Comparison of ENCODE assay signal across 12 cellular contexts in the genomic region with DNA sequence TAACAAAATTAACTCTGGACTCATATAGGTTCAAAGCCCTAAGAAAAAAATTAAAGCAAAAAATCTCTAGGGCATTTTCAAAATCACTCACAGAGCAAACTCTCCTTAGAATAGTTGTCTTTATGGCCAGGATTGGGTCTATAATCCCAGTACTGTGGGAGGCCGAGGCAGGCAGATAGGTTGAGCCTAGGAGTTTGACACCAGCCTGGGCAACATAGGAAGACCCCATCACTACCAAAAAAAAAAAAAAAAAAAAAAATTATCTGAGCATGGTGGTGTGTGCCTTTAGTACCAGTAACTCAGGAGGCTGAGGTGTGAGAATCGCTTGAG.
A peak's percentile ranks its signal among the peaks of the same experiment; 100 is the strongest.
DNase-seq lines count a peak whose midpoint lies in the region; ATAC-seq and TF ChIP-seq lines count a peak whose summit lies in the region.
"Had no signal": no experiment of that assay in that cellular context is flagged by ENCODE, and none has a peak within 500 bp of the region (broad histone marks: within the 10 kb centered on the region; RNA-seq: fewer than 3 reads in every experiment).

No MANE protein-coding gene starts in this region.

- peak; percentile 4 for ATAC-seq in Right ventricle myocardium inferior

- no peak for TF ChIP-seq CTCF in SK-N-SH (IDR thresholded peaks at IDR 0.05)
- no peak for TF ChIP-seq CTCF in esophagus muscularis mucosa (IDR thresholded peaks at IDR 0.05)
- TF ChIP-seq CTCF in tibial nerve (IDR thresholded peaks at IDR 0.05): no peak

- POLR2A ChIA-PET in SK-N-SH (lab: Yijun Ruan, JAX): no interaction called here

- H3K9me3 ChIP-seq in SK-N-SH (no peaks in the 10 kb centered on the region), esophagus muscularis mucosa (no peaks in the 10 kb centered on the region), tibial nerve (no peaks in the 10 kb centered on the region)

- TF ChIP-seq RAD21 in SK-N-SH (IDR thresholded peaks at IDR 0.05; ENCODE audit: low read length): no peak

- TF ChIP-seq POLR2A in esophagus muscularis mucosa (IDR thresholded peaks at IDR 0.05; ENCODE audit: low read depth): no peak
- no peak for TF ChIP-seq POLR2A in tibial nerve (IDR thresholded peaks at IDR 0.05)

- no peaks in the 10 kb centered on the region for H3K79me2 ChIP-seq in SK-N-SH (ENCODE audit: insufficient read depth)

- DNase-seq in Right ventricle myocardium inferior (ENCODE audit: missing footprints) (no peak), cardiac septum (ENCODE audit: low spot score) (no peak), SK-N-SH (no peak), esophagus muscularis mucosa (ENCODE audit: extremely low spot score) (no peak), tibial nerve (ENCODE audit: low spot score in 2 of 2) (no peak), NCI-H2227 (lab: John Stamatoyannopoulos, UW; ENCODE audit: unreplicated experiment) (no peak), NCI-H1092 treated with DMSO at 0.1 percent for 48 hours (lab: John Stamatoyannopoulos, UW) (no peak), inferior parietal cortex (ENCODE audit: extremely low spot score) (no peak)
- DNase-seq: anterior cingulate cortex; H9; NCI-H187; stimulated activated CD4-positive, alpha-beta T cell treated with anti-CD3 and anti-CD28 coated beads, Interleukin-1b, Interleukin-23, amount 100 ng/mL, for 48 hours had no signal

- peaks cover 28% of the 10 kb centered on the region for H3F3A ChIP-seq in SK-N-SH (replicated peaks; ENCODE audit: insufficient read depth)

- intact Hi-C loops in Right ventricle myocardium inferior (cut with DNase I): no loop called here
- intact Hi-C loops in cardiac septum (cut with DNase I): loop anchor here (5.0 to 10.0 kb wide), 3 partner anchors 124 to 457 kb away; no protein-coding TSS in a partner anchor
- intact Hi-C loops in esophagus muscularis mucosa (cut with DNase I): no loop called here

- H3K27me3 ChIP-seq in SK-N-SH (ENCODE audit: insufficient read depth) (no peaks in the 10 kb centered on the region), esophagus muscularis mucosa (no peaks in the 10 kb centered on the region), tibial nerve (no peaks in the 10 kb centered on the region)

- H2AFZ ChIP-seq in SK-N-SH (ENCODE audit: low read depth): no peak overlapping the region

- WGBS in SK-N-SH (ENCODE audit: low lambda C conversion rate): 91% methylated on average over 2 of the region's 2 CpGs
- WGBS in esophagus muscularis mucosa: 96% methylated on average over 2 of the region's 2 CpGs
- WGBS in tibial nerve, 2 donors: 86 to 93% methylated on average over 2 of the region's 2 CpGs

- H3K4me1 ChIP-seq in SK-N-SH (ENCODE audit: control insufficient read depth in 1 of 2, insufficient read depth in 2 of 2, low read depth in 1 of 2, low read length in 1 of 2) (peaks cover 0 to 22% of the 10 kb centered on the region in 2 experiments; a peak in 3 of 4 replicates), esophagus muscularis mucosa (peaks cover 21 to 43% (median 28%) of the 10 kb centered on the region in 4 donors), tibial nerve (peaks cover 0 to 47% (median 20%) of the 10 kb centered on the region in 4 donors)

- H3K9me2 ChIP-seq in SK-N-SH: no peaks in the 10 kb centered on the region

- TF ChIP-seq EP300 in SK-N-SH (IDR thresholded peaks at IDR 0.05; ENCODE audit: borderline replicate concordance in 1 of 2, low read depth in 1 of 2, low read length in 1 of 2) (no peak), esophagus muscularis mucosa (IDR thresholded peaks at IDR 0.05) (no peak), tibial nerve (IDR thresholded peaks at IDR 0.05) (no peak)

- H3K4me2 ChIP-seq in SK-N-SH: 0 out of 2 replicates have a peak overlapping the region, but pooled peaks have one; percentile 54

- H3K9ac ChIP-seq in SK-N-SH: no peak overlapping the region

- no peaks in the 10 kb centered on the region for H3K36me3 ChIP-seq in SK-N-SH (replicated peaks in 1 of 2; ENCODE audit: control insufficient read depth in 1 of 2, insufficient read depth in 2 of 2, low read length in 1 of 2)
- H3K36me3 ChIP-seq in esophagus muscularis mucosa: no peaks in the 10 kb centered on the region
- H3K36me3 ChIP-seq in tibial nerve: no peaks in the 10 kb centered on the region

- H3K4me3 ChIP-seq in SK-N-SH (ENCODE audit: low read depth in 2 of 2, low read length in 1 of 2) (no peak overlapping the region), esophagus muscularis mucosa (no peak overlapping the region), tibial nerve (no peak overlapping the region)

- CTCF ChIA-PET in SK-N-SH (lab: Yijun Ruan, JAX): interaction anchor here (2.0 kb wide), 1 partner anchor 186 kb away, joined by 6 read pairs; no protein-coding TSS in a partner anchor

- H3K27ac ChIP-seq in SK-N-SH (ENCODE audit: low read depth in 2 of 2, low read length in 1 of 2) (peak overlapping the region; percentile 85 to 93; a peak in 3 of 4 replicates), esophagus muscularis mucosa (replicated peaks in 1 of 4) (peak overlapping the region; percentile 28 to 42 (median 39)), tibial nerve (peak overlapping the region in 3 of 4 donors; percentile 3 to 63 (median 50))

- no peaks in the 10 kb centered on the region for H4K20me1 ChIP-seq in SK-N-SH (ENCODE audit: insufficient read depth)

TF ChIP-seq in SK-N-SH, 30 proteins besides CTCF, POLR2A, EP300 and RAD21:
- TF ChIP-seq, protein P1, sequence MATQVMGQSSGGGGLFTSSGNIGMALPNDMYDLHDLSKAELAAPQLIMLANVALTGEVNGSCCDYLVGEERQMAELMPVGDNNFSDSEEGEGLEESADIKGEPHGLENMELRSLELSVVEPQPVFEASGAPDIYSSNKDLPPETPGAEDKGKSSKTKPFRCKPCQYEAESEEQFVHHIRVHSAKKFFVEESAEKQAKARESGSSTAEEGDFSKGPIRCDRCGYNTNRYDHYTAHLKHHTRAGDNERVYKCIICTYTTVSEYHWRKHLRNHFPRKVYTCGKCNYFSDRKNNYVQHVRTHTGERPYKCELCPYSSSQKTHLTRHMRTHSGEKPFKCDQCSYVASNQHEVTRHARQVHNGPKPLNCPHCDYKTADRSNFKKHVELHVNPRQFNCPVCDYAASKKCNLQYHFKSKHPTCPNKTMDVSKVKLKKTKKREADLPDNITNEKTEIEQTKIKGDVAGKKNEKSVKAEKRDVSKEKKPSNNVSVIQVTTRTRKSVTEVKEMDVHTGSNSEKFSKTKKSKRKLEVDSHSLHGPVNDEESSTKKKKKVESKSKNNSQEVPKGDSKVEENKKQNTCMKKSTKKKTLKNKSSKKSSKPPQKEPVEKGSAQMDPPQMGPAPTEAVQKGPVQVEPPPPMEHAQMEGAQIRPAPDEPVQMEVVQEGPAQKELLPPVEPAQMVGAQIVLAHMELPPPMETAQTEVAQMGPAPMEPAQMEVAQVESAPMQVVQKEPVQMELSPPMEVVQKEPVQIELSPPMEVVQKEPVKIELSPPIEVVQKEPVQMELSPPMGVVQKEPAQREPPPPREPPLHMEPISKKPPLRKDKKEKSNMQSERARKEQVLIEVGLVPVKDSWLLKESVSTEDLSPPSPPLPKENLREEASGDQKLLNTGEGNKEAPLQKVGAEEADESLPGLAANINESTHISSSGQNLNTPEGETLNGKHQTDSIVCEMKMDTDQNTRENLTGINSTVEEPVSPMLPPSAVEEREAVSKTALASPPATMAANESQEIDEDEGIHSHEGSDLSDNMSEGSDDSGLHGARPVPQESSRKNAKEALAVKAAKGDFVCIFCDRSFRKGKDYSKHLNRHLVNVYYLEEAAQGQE (IDR thresholded peaks at IDR 0.05; ENCODE audit: low read depth, low read length): no peak
- TF ChIP-seq GABPA (IDR thresholded peaks at IDR 0.05; ENCODE audit: low read depth): 0 out of 2 replicates have a peak, but pooled peaks have one; percentile 1

Comparison
In these comparisons a context has a peak if more than half of its experiments do, and no peak if none do; other contexts are left out.
1. H3K27ac ChIP-seq: peak in every context shown above with its lines; median percentile 89 in SK-N-SH; 50 in tibial nerve; 39 in esophagus muscularis mucosa.